ENCODE assay signal across 27 cellular contexts in genomic region chr1:226599636-226600238, GRCh38. TPM values are rescaled to one million over a fixed set of nuclear protein-coding genes. Genes with fewer than 3 reads are reported as not detected.
"Had no signal": no experiment of that assay in that cellular context is flagged by ENCODE, and none has a peak within 500 bp of the region (broad histone marks: within the 10 kb centered on the region; RNA-seq: fewer than 3 reads in every experiment).

No MANE protein-coding gene starts in this region.

- H3K9me3 Mint-ChIP-seq: effector memory CD8-positive, alpha-beta T cell; stimulated activated naive CD8-positive, alpha-beta T cell treated with anti-CD3 and anti-CD28 coated beads, Interleukin-15, amount 100 ng/mL, for 72 hours had no signal

- H3K4me3 ChIP-seq: esophagus squamous epithelium, left lung, ovary, right lobe of liver, smooth muscle cell, suprapubic skin, transverse colon, upper lobe of right lung, uterus had no signal

- H3K9me3 ChIP-seq: esophagus squamous epithelium, ovary, right lobe of liver, suprapubic skin, transverse colon, upper lobe of right lung, uterus had no signal

- H3K36me3 ChIP-seq: esophagus squamous epithelium, left lung, ovary, right lobe of liver, suprapubic skin, transverse colon, upper lobe of right lung, uterus had no signal

- H3K4me2 ChIP-seq: smooth muscle cell had no signal

- H3K4me3 Mint-ChIP-seq: effector memory CD8-positive, alpha-beta T cell; naive thymus-derived CD4-positive, alpha-beta T cell; nephron; stimulated activated naive CD8-positive, alpha-beta T cell treated with anti-CD3 and anti-CD28 coated beads, Interleukin-15, amount 100 ng/mL, for 72 hours had no signal

- H3K27ac ChIP-seq: esophagus squamous epithelium, left lung, ovary, right lobe of liver, suprapubic skin, transverse colon, upper lobe of right lung, uterus had no signal

- H3K27me3 ChIP-seq: esophagus squamous epithelium, left lung, ovary, right lobe of liver, suprapubic skin, transverse colon, upper lobe of right lung, uterus had no signal

- H3K27ac Mint-ChIP-seq: effector memory CD8-positive, alpha-beta T cell; naive thymus-derived CD4-positive, alpha-beta T cell; stimulated activated naive CD8-positive, alpha-beta T cell treated with anti-CD3 and anti-CD28 coated beads, Interleukin-15, amount 100 ng/mL, for 72 hours had no signal

- DNase-seq: cortex of kidney; effector memory CD8-positive, alpha-beta T cell; erythroblast; esophagus squamous epithelium; head of caudate nucleus; left cardiac atrium; left lung; mesenchymal stem cell; midbrain; naive thymus-derived CD4-positive, alpha-beta T cell; nucleus accumbens; retina; stimulated activated CD4-positive, alpha-beta T cell treated with anti-CD3 and anti-CD28 coated beads, Interleukin-12 subunit alpha, Interleukin-12 subunit beta, amount 100 ng/mL, for 4 hours; stimulated activated CD4-positive, alpha-beta T cell treated with anti-CD3 and anti-CD28 coated beads, Interleukin-1b, Interleukin-23, amount 100 ng/mL, for 48 hours; stimulated activated CD4-positive, alpha-beta T cell treated with anti-CD3 and anti-CD28 coated beads, Interleukin-4, amount 100 ng/mL, for 1 hour; stimulated activated CD8-positive, alpha-beta memory T cell treated with anti-CD3 and anti-CD28 coated beads, Interleukin-4, amount 100 ng/mL, for 48 hours; stimulated activated naive CD4-positive, alpha-beta T cell; stimulated activated naive CD8-positive, alpha-beta T cell treated with anti-CD3 and anti-CD28 coated beads, Interleukin-15, amount 100 ng/mL, for 72 hours; transverse colon; uterus had no signal

RNA-seq across cellular contexts. Expression of gene STUM, which starts 51.2 kb away (rescaled TPM):
- total RNA-seq: naive thymus-derived CD4-positive, alpha-beta T cell; pulmonary artery endothelial cell had no signal
